Comparison of ENCODE assay signal across 11 cellular contexts in the genomic region with DNA sequence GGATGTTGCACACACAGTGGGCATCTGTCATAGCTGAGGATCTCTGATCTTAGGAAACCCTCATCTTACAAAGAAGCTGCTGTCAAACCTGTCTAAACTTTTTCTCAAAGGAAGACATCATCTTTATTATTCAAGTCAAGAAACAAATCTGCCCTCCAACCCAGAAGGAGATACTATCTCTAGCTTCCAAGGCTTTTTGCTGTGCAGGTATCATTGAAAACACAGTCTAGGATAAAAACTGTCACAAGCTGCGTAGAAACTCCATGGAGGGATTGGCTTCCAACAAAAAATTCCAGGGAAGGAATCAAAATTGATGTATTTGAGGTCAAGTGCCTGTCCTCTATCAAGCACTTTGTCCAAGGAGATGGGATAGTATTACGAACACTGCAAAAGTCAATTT.
"Had no signal": no experiment of that assay in that cellular context is flagged by ENCODE, and none has a peak within 500 bp of the region (broad histone marks: within the 10 kb centered on the region; RNA-seq: fewer than 3 reads in every experiment).

No MANE protein-coding gene starts in this region.

- H3K4me3 ChIP-seq: GM23248, GM23338, HAP-1 had no signal

- ATAC-seq: GM23338, HCT116 had no signal

- H3K9me3 ChIP-seq: HAP-1 had no signal

- H3K9ac ChIP-seq: GM23248 had no signal

- H3K27ac ChIP-seq: GM23248 had no signal

- DNase-seq: GM23248, GOT3, H7, H9, HCEC 1CT, HFFc6 had no signal

- H2AFZ ChIP-seq: GM23248, GM23338 had no signal

- FAIRE-seq: H1, H54 had no signal

- H3K4me2 ChIP-seq: GM23338 had no signal
